In the genomic region with DNA sequence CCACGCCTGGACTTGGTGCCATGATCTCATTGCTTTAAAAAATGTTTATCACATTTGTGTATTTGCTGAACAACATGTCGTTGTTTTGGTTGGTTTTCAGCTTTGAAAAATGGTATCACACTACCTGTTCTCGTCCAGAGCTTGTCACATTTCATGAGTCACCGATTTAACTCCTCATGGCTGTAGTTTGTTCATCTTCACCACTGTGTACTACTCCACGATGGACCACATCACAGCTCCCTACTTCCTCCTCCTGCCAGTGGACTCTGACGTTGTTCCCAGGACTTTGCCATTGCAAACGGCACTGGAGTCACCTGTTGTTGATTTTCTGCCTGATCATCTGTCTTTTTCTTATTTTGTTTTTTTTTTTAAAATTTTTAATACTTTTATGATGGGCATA, we compare ENCODE assay signal across 1 cellular context.
A peak's percentile ranks its signal among the peaks of the same experiment; 100 is the strongest.
TF ChIP-seq lines count a peak whose summit lies in the region.

No MANE protein-coding gene starts in this region.

TF ChIP-seq in HepG2, 621 proteins besides CTCF, POLR2A, EP300 and RAD21:
- TF ChIP-seq, protein P1, sequence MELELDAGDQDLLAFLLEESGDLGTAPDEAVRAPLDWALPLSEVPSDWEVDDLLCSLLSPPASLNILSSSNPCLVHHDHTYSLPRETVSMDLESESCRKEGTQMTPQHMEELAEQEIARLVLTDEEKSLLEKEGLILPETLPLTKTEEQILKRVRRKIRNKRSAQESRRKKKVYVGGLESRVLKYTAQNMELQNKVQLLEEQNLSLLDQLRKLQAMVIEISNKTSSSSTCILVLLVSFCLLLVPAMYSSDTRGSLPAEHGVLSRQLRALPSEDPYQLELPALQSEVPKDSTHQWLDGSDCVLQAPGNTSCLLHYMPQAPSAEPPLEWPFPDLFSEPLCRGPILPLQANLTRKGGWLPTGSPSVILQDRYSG (CRISPR knock-in tag; IDR thresholded peaks at IDR 0.05) = no peak
- TF ChIP-seq CREB1 (IDR thresholded peaks at IDR 0.05) (peak; percentile 34; the same call in 1 of the 2 replicates), CREB1 (CRISPR knock-in tag; IDR thresholded peaks at IDR 0.05) (no peak), ZNF557 (CRISPR knock-in tag; IDR thresholded peaks at IDR 0.05) (no peak)
